Comparison of ENCODE assay signal across 8 cellular contexts in genomic region chr18:25351280-25351772, GRCh38. TPM values are rescaled to one million over a fixed set of nuclear protein-coding genes. Genes with fewer than 3 reads are reported as not detected.
A peak's percentile ranks its signal among the peaks of the same experiment; 100 is the strongest.
DNase-seq lines count a peak whose midpoint lies in the region; ATAC-seq and TF ChIP-seq lines count a peak whose summit lies in the region.

No MANE protein-coding gene starts in this region.

- H3K9me2 ChIP-seq in neural cell (ENCODE audit: insufficient read depth, low read length) = no peaks in the 10 kb centered on the region

- intact Hi-C loops in CD4-positive, alpha-beta memory T cell (cut with micrococcal nuclease) = no loop called here

- peaks cover 18% of the 10 kb centered on the region for H3K4me1 ChIP-seq in CD4-positive, alpha-beta memory T cell (ENCODE audit: insufficient read depth, low read length)
- H3K4me1 ChIP-seq in effector memory CD4-positive, alpha-beta T cell (ENCODE audit: control insufficient read depth, insufficient read depth, low read length, poor library complexity, severe bottlenecking) = peaks cover 25% of the 10 kb centered on the region

- peaks cover 44% of the 10 kb centered on the region for H3K79me2 ChIP-seq in neural cell (replicated peaks; ENCODE audit: insufficient read depth, low read length)

- H4K20me1 ChIP-seq in neural cell (ENCODE audit: insufficient read depth) = no peaks in the 10 kb centered on the region

- no peak for TF ChIP-seq RAD21 in neural cell (conservative IDR thresholded peaks at IDR 0.05)

- H3K36me3 ChIP-seq in CD4-positive, alpha-beta memory T cell (ENCODE audit: insufficient read depth, low read length) = no peaks in the 10 kb centered on the region
- no peaks in the 10 kb centered on the region for H3K36me3 ChIP-seq in effector memory CD4-positive, alpha-beta T cell (ENCODE audit: control insufficient read depth, insufficient read depth, low read length)
- no peaks in the 10 kb centered on the region for H3K36me3 ChIP-seq in neural cell (ENCODE audit: insufficient read depth, low read length)

- no peak overlapping the region for H2AFZ ChIP-seq in neural cell (ENCODE audit: low read depth, low read length)

- DNase-seq in CD4-positive, alpha-beta memory T cell = no peak
- DNase-seq in NCI-H69 (lab: John Stamatoyannopoulos, UW) (peak; percentile 64), COR-L47 (lab: John Stamatoyannopoulos, UW) (no peak)
- DNase-seq in effector memory CD4-positive, alpha-beta T cell = no peak

- H3K27ac Mint-ChIP-seq in CD4-positive, alpha-beta memory T cell = no peak overlapping the region

- peak overlapping the region; percentile 58 to 84 (median 80) for H3K4me3 Mint-ChIP-seq in CD4-positive, alpha-beta memory T cell

- no peak for TF ChIP-seq EP300 in neural cell (conservative IDR thresholded peaks at IDR 0.05; ENCODE audit: poor library complexity, severe bottlenecking)

- no peak for TF ChIP-seq CTCF in neural cell (IDR thresholded peaks at IDR 0.05; ENCODE audit: poor library complexity, severe bottlenecking)

- peaks cover 0 to 12% (median 5%) of the 10 kb centered on the region in 8 donors for H3K9me3 Mint-ChIP-seq in CD4-positive, alpha-beta memory T cell

- ATAC-seq in GM21367 (IDR thresholded peaks at IDR 0.05; ENCODE audit: unreplicated experiment) = no peak
- no peak for ATAC-seq in GM18511 (IDR thresholded peaks at IDR 0.05; ENCODE audit: unreplicated experiment)
- no peak for ATAC-seq in HG02623 (IDR thresholded peaks at IDR 0.05; ENCODE audit: unreplicated experiment)

- H3F3A ChIP-seq in neural cell (ENCODE audit: insufficient read depth, low read length, poor library complexity, severe bottlenecking) = peaks cover 6% of the 10 kb centered on the region

- peaks cover 43% of the 10 kb centered on the region for H3K27me3 ChIP-seq in CD4-positive, alpha-beta memory T cell (ENCODE audit: insufficient read depth, low read length)
- H3K27me3 ChIP-seq in effector memory CD4-positive, alpha-beta T cell (replicated peaks; ENCODE audit: control insufficient read depth, insufficient read depth, low read length, poor library complexity, severe bottlenecking) = peaks cover 22% of the 10 kb centered on the region
- no peaks in the 10 kb centered on the region for H3K27me3 ChIP-seq in neural cell (ENCODE audit: insufficient read depth, low read depth, low read length)

- no peak overlapping the region for H3K27ac ChIP-seq in CD4-positive, alpha-beta memory T cell (ENCODE audit: low read depth, low read length)
- no peak overlapping the region for H3K27ac ChIP-seq in effector memory CD4-positive, alpha-beta T cell (ENCODE audit: insufficient read depth, low read length, poor library complexity, severe bottlenecking)
- peak overlapping the region; percentile 90 for H3K27ac ChIP-seq in neural cell (ENCODE audit: low read length)

- peaks cover 34% of the 10 kb centered on the region in 2 donors for H3K27me3 Mint-ChIP-seq in CD4-positive, alpha-beta memory T cell

- H3K4me2 ChIP-seq in neural cell (ENCODE audit: low read length) = no peak overlapping the region

- H3K9ac ChIP-seq in neural cell (ENCODE audit: low read length) = peak overlapping the region; percentile 81

- peaks cover 3 to 20% (median 8%) of the 10 kb centered on the region in 4 donors for H3K4me1 Mint-ChIP-seq in CD4-positive, alpha-beta memory T cell

- peak overlapping the region in 1 of 2 donors; percentile 47 for H3K4me3 ChIP-seq in CD4-positive, alpha-beta memory T cell (ENCODE audit: low read length in 2 of 2)
- H3K4me3 ChIP-seq in effector memory CD4-positive, alpha-beta T cell (ENCODE audit: insufficient read depth, low read depth, low read length, poor library complexity, severe bottlenecking) = peak overlapping the region; percentile 46
- H3K4me3 ChIP-seq in neural cell (ENCODE audit: low read length) = peak overlapping the region; percentile 86

- H3K36me3 Mint-ChIP-seq in CD4-positive, alpha-beta memory T cell = no peaks in the 10 kb centered on the region

- CTCF ChIA-PET in CD4-positive, alpha-beta memory T cell (lab: Charles Lee; ENCODE audit: partially characterized antibody) = no interaction called here

- POLR2A ChIA-PET in CD4-positive, alpha-beta memory T cell (lab: Charles Lee; ENCODE audit: partially characterized antibody) = no interaction called here

- H3K9me3 ChIP-seq in CD4-positive, alpha-beta memory T cell (ENCODE audit: control insufficient read depth in 1 of 2, low read length in 2 of 2) = no peaks in the 10 kb centered on the region
- peaks cover 1% of the 10 kb centered on the region for H3K9me3 ChIP-seq in effector memory CD4-positive, alpha-beta T cell (ENCODE audit: control insufficient read depth, low read length)
- no peaks in the 10 kb centered on the region for H3K9me3 ChIP-seq in neural cell (ENCODE audit: low read length)

TF ChIP-seq in neural cell, 6 proteins besides CTCF, POLR2A, EP300 and RAD21:
- TF ChIP-seq TAF1 (IDR thresholded peaks at IDR 0.05; ENCODE audit: low read depth) (no peak), REST (IDR thresholded peaks at IDR 0.05; ENCODE audit: borderline replicate concordance) (no peak), SMC3 (conservative IDR thresholded peaks at IDR 0.05; ENCODE audit: poor library complexity) (no peak), POLR2AphosphoS5 (IDR thresholded peaks at IDR 0.05) (no peak), EZH2 (IDR thresholded peaks at IDR 0.05; ENCODE audit: borderline replicate concordance, insufficient read depth, low read length, poor library complexity, severe bottlenecking) (no peak), MXI1 (conservative IDR thresholded peaks at IDR 0.05; ENCODE audit: poor library complexity, severe bottlenecking) (no peak)

RNA-seq across cellular contexts. Expression of gene ZNF521, which starts 0.6 kb away (rescaled TPM):
- total RNA-seq in CD4-positive, alpha-beta memory T cell = not detected
- not detected for polyA plus RNA-seq in CD4-positive, alpha-beta memory T cell
- polyA plus RNA-seq in neural cell = 101 and 104 TPM in 2 replicates
- 243 and 268 TPM in 2 replicates for polyA minus RNA-seq in neural cell

Comparison
In these comparisons a context has a peak if more than half of its experiments do, and no peak if none do; other contexts are left out.
1. RNA of gene ZNF521, which starts 0.6 kb away (polyA plus RNA-seq): 101 to 104 TPM in neural cell; not detected in CD4-positive, alpha-beta memory T cell; every median in the first group is over 100 times any median in the second.